8 cellular contexts compared by ENCODE assay signal in the genomic region with DNA sequence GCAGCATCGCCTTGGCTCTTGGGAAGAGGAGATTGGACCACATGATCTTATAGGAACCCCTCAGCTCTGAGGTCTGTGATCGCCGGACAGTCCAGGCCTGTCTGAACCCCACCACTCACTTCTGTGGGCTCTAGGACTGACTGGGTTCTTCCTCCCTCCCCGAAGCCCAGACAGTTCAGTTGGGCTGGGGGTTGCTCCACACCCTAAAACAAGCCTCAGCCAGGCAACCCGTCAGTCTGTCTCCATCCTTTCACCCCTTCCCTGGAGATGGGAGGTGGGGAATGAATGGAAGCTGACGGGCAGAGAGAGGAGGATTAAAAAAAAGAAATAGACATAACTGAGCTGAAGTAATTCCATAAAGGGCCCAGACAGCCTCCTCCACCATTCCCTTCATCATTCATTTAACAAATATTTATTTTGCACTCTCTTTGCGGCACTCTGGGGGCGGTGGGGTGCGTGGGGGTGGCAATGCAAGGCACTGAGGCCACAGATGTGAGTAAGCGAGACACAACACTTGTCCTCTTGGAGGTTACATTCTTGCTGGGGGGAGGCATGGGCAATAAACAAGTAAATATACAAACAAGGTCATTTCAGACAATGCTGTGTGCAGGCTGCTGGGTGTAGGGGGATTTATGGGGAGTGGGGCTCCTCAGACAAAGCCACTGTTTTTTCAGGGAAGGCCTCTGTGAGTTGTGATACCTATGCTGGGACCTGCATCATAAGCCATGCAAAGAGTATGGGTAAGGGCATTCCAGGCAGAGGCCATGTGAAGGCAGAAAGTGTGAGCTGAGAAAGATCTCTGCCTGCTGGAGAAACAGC. TPM values are rescaled to one million over a fixed set of nuclear protein-coding genes. Genes with fewer than 3 reads are reported as not detected.
A peak's percentile ranks its signal among the peaks of the same experiment; 100 is the strongest.
DNase-seq lines count a peak whose midpoint lies in the region; ATAC-seq and TF ChIP-seq lines count a peak whose summit lies in the region.

No MANE protein-coding gene starts in this region.

- POLR2A ChIA-PET in activated CD4-positive, alpha-beta T cell treated with anti-CD3 and anti-CD28 coated beads for 36 hours (lab: Charles Lee), result interaction anchor here (1.1 kb wide), 1 partner anchor 11 kb away, joined by 4 read pairs; no protein-coding TSS in a partner anchor

- TF ChIP-seq CTCF in VCaP (conservative IDR thresholded peaks at IDR 0.05) (no peak), fibroblast of villous mesenchyme (IDR thresholded peaks at IDR 0.05; ENCODE audit: insufficient read depth, low read depth, low read length) (no peak)

- intact Hi-C loops in activated CD4-positive, alpha-beta T cell treated with anti-CD3 and anti-CD28 coated beads for 36 hours (cut with DNase I, micrococcal nuclease), result no loop called here

- CTCF ChIA-PET in activated CD4-positive, alpha-beta T cell treated with anti-CD3 and anti-CD28 coated beads for 36 hours (lab: Charles Lee), result interaction anchor here (0.7 to 10.1 kb wide), 2 partner anchors 17 to 103 kb away, joined by 3 to 620 read pairs; partner anchors contain the start of gene WNT10A

- no peak for ATAC-seq in activated CD4-positive, alpha-beta T cell treated with anti-CD3 and anti-CD28 coated beads for 36 hours
- no peak for ATAC-seq in stimulated activated naive B cell treated with anti-CD40 and anti-IgM and Interleukin-4, amounts not matched to agents 10 μg/mL and 1 μg/mL and 100 μg/mL, for 72 hours (replicated peaks)
- no peak for ATAC-seq in GM21381 (IDR thresholded peaks at IDR 0.05; ENCODE audit: unreplicated experiment)
- ATAC-seq in GM18511 (IDR thresholded peaks at IDR 0.05; ENCODE audit: unreplicated experiment), result no peak

- peaks cover 3% of the 10 kb centered on the region for H3K27me3 Mint-ChIP-seq in activated CD4-positive, alpha-beta T cell treated with anti-CD3 and anti-CD28 coated beads for 36 hours
- H3K27me3 Mint-ChIP-seq in stimulated activated naive B cell treated with anti-CD40 and anti-IgM and Interleukin-4, amounts not matched to agents 10 μg/mL and 1 μg/mL and 100 μg/mL, for 72 hours, result peaks cover 3 to 6% of the 10 kb centered on the region in 2 donors

- H3K4me1 Mint-ChIP-seq in activated CD4-positive, alpha-beta T cell treated with anti-CD3 and anti-CD28 coated beads for 36 hours, result peaks cover 57% of the 10 kb centered on the region
- H3K4me1 Mint-ChIP-seq in stimulated activated naive B cell treated with anti-CD40 and anti-IgM and Interleukin-4, amounts not matched to agents 10 μg/mL and 1 μg/mL and 100 μg/mL, for 72 hours, result peaks cover 49 to 76% of the 10 kb centered on the region in 2 donors

- peak overlapping the region; percentile 74 for H3K27ac ChIP-seq in VCaP

- DNase-seq in activated CD4-positive, alpha-beta T cell treated with anti-CD3 and anti-CD28 coated beads for 36 hours, result peak; percentile 51
- no peak for DNase-seq in activated CD4-positive, alpha-beta T cell treated with anti-CD3 and anti-CD28 coated beads, Interleukin-2, amount 50 U/mL, for 1 hour
- no peak for DNase-seq in fibroblast of villous mesenchyme (ENCODE audit: low read depth)
- no peak for DNase-seq in stimulated activated naive B cell treated with anti-CD40 and anti-IgM and Interleukin-4, amounts not matched to agents 10 μg/mL and 1 μg/mL and 100 μg/mL, for 72 hours
- DNase-seq in SHP77 (lab: John Stamatoyannopoulos, UW), result no peak

- H3K4me3 ChIP-seq in fibroblast of villous mesenchyme (ENCODE audit: low read depth, low read length), result peak overlapping the region; percentile 29

- H3K36me3 Mint-ChIP-seq in activated CD4-positive, alpha-beta T cell treated with anti-CD3 and anti-CD28 coated beads for 36 hours (ENCODE audit: low read depth), result peaks cover 2% of the 10 kb centered on the region
- H3K36me3 Mint-ChIP-seq in stimulated activated naive B cell treated with anti-CD40 and anti-IgM and Interleukin-4, amounts not matched to agents 10 μg/mL and 1 μg/mL and 100 μg/mL, for 72 hours, result peaks cover 0 to 3% of the 10 kb centered on the region in 2 donors

- peak overlapping the region; percentile 71 for H3K4me3 Mint-ChIP-seq in activated CD4-positive, alpha-beta T cell treated with anti-CD3 and anti-CD28 coated beads for 36 hours
- peak overlapping the region; percentile 78 to 79 for H3K4me3 Mint-ChIP-seq in stimulated activated naive B cell treated with anti-CD40 and anti-IgM and Interleukin-4, amounts not matched to agents 10 μg/mL and 1 μg/mL and 100 μg/mL, for 72 hours

- H3K27ac Mint-ChIP-seq in activated CD4-positive, alpha-beta T cell treated with anti-CD3 and anti-CD28 coated beads for 36 hours, result peak overlapping the region; percentile 81
- H3K27ac Mint-ChIP-seq in stimulated activated naive B cell treated with anti-CD40 and anti-IgM and Interleukin-4, amounts not matched to agents 10 μg/mL and 1 μg/mL and 100 μg/mL, for 72 hours, result peak overlapping the region; percentile 92

- H3K9me3 Mint-ChIP-seq in activated CD4-positive, alpha-beta T cell treated with anti-CD3 and anti-CD28 coated beads for 36 hours (ENCODE audit: low read depth), result no peaks in the 10 kb centered on the region
- no peaks in the 10 kb centered on the region for H3K9me3 Mint-ChIP-seq in stimulated activated naive B cell treated with anti-CD40 and anti-IgM and Interleukin-4, amounts not matched to agents 10 μg/mL and 1 μg/mL and 100 μg/mL, for 72 hours

RNA-seq across cellular contexts. Expression of gene WNT10A, which starts 12.9 kb away (rescaled TPM):
- total RNA-seq in activated CD4-positive, alpha-beta T cell treated with anti-CD3 and anti-CD28 coated beads for 36 hours, result 1 to 10 TPM; 5.4 to 6.0 TPM
- not detected in 2 replicates for total RNA-seq in fibroblast of villous mesenchyme

RNA-seq across cellular contexts. Expression of gene WNT6, which starts 34.0 kb away (rescaled TPM):
- under 1 TPM in 1 of 2 experiments, not detected in 1; 0.30 TPM for total RNA-seq in activated CD4-positive, alpha-beta T cell treated with anti-CD3 and anti-CD28 coated beads for 36 hours
- total RNA-seq in fibroblast of villous mesenchyme, result not detected in 2 replicates
